Comparison of ENCODE assay signal across 1 cellular context in genomic region chr13:75935805-75936204, GRCh38.
TF ChIP-seq lines count a peak whose summit lies in the region.

No MANE protein-coding gene starts in this region.

TF ChIP-seq in GM23338, 12 proteins besides CTCF, POLR2A, EP300 and RAD21 (continued from another document):
- TF ChIP-seq REST (IDR thresholded peaks at IDR 0.05; ENCODE audit: unreplicated experiment) (no peak), POLR2AphosphoS5 (IDR thresholded peaks at IDR 0.05; ENCODE audit: low read depth) (no peak), EZH2 (IDR thresholded peaks at IDR 0.05; ENCODE audit: low read depth, unreplicated experiment) (no peak), ETS1 (IDR thresholded peaks at IDR 0.05) (no peak), JUNB (IDR thresholded peaks at IDR 0.05; ENCODE audit: unreplicated experiment) (no peak), ZNF331 (CRISPR knock-in tag; IDR thresholded peaks at IDR 0.05; ENCODE audit: low read depth) (no peak), ZNF114 (CRISPR knock-in tag; IDR thresholded peaks at IDR 0.05) (no peak), NANOG (IDR thresholded peaks at IDR 0.05; ENCODE audit: borderline replicate concordance) (no peak)
